In genomic region chr3:139646505-139646904, GRCh38 we compare ENCODE assay signal across 22 cellular contexts. TPM values are rescaled to one million over a fixed set of nuclear protein-coding genes. Genes with fewer than 3 reads are reported as not detected.
"Had no signal": no experiment of that assay in that cellular context is flagged by ENCODE, and none has a peak within 500 bp of the region (broad histone marks: within the 10 kb centered on the region; RNA-seq: fewer than 3 reads in every experiment).

No MANE protein-coding gene starts in this region.

- ATAC-seq: foreskin keratinocyte, gastrocnemius medialis, heart right ventricle, left cardiac atrium, left lung, left ventricle myocardium superior, lower lobe of right lung, mucosa of descending colon had no signal

- FAIRE-seq: endothelial cell of umbilical vein, islet of Langerhans, keratinocyte had no signal

- H3K36me3 ChIP-seq: colonic mucosa, esophagus muscularis mucosa, gastrocnemius medialis, heart right ventricle, left lung, lower lobe of right lung had no signal

- H3K27me3 ChIP-seq: colonic mucosa, esophagus muscularis mucosa, foreskin keratinocyte, gastrocnemius medialis, heart right ventricle, left lung had no signal

- DNase-seq: colonic mucosa; cortex of kidney; effector CD4-positive, alpha-beta T cell; effector memory CD4-positive, alpha-beta T cell; foreskin keratinocyte; gastrocnemius medialis; glutamatergic neuron; head of caudate nucleus; heart right ventricle; hippocampal formation; left cardiac atrium; left lung; left ventricle myocardium superior; lower lobe of right lung; mesenchymal stem cell; mucosa of descending colon; naive B cell had no signal

- H3K4me3 ChIP-seq: colonic mucosa, esophagus muscularis mucosa, gastrocnemius medialis, heart right ventricle, left lung, lower lobe of right lung, mucosa of descending colon had no signal

- H3K9me3 ChIP-seq: colonic mucosa, esophagus muscularis mucosa, gastrocnemius medialis, lower lobe of right lung, mucosa of descending colon had no signal

- H3K4me1 ChIP-seq: colonic mucosa, left lung, lower lobe of right lung had no signal

- H3K27ac ChIP-seq: colonic mucosa, esophagus muscularis mucosa, foreskin keratinocyte, gastrocnemius medialis, heart right ventricle, left lung, lower lobe of right lung had no signal

RNA-seq across cellular contexts. Expression of gene NMNAT3, which starts 31.3 kb away (rescaled TPM):
- total RNA-seq: myocyte had no signal
